Comparison of ENCODE assay signal across 28 cellular contexts in the genomic region with DNA sequence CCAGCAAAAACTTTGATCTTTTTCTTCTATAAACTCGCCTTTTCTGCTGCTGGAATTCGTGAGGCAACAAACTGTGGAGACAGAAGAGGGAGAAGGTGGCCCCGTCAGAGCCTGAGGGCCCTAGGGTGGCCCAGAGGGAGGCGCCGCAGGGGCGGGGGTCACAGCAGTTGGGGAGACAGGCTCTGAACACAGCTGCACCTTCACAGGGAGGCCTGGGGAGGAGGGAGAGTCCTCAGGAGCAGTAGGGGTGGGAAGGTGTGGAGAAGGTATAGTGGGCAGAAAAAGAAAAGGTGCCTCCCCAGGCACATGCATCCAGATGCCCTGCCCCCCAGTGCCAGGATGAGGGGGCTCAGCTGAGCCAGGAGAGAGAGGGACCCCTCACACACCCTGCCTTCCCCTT. TPM values are rescaled to one million over a fixed set of nuclear protein-coding genes. Genes with fewer than 3 reads are reported as not detected.
DNase-seq lines count a peak whose midpoint lies in the region; ATAC-seq, FAIRE-seq and TF ChIP-seq lines count a peak whose summit lies in the region.
"Had no signal": no experiment of that assay in that cellular context is flagged by ENCODE, and none has a peak within 500 bp of the region (broad histone marks: within the 10 kb centered on the region; RNA-seq: fewer than 3 reads in every experiment).

No MANE protein-coding gene starts in this region.

- peak; percentile 7 for DNase-seq in activated naive CD4-positive, alpha-beta T cell treated with anti-CD3 and anti-CD28 coated beads, Interleukin-2, amount 10 ng/mL, durations not matched to agents 7 days and 5 days
- DNase-seq in activated naive CD4-positive, alpha-beta T cell treated with anti-CD3 and anti-CD28 coated beads for 36 hours, result no peak
- DNase-seq in K562 (ENCODE audit: extremely low read depth in 1 of 4, low spot score in 3 of 4) (peak in 1 of 4 experiments; percentile 41), T-helper 2 cell (no peak), foreskin fibroblast (no peak)
- no peak for DNase-seq in stimulated activated effector memory CD8-positive, alpha-beta T cell treated with anti-CD3 and anti-CD28 coated beads, Interleukin-12 subunit alpha, Interleukin-12 subunit beta, amount 100 ng/mL, for 72 hours (ENCODE audit: low spot score in 2 of 2)
- DNase-seq in activated T-helper 2 cell treated with anti-CD3 and anti-CD28 coated beads, Interferon-gamma antibody, Interleukin-2, Interleukin-4, amounts not matched to agents 10 μg/mL and 5 μg/mL and 100 μg/mL, durations not matched to agents 14 hours and 24 hours and 36 hours (ENCODE audit: low spot score), result no peak
- DNase-seq: AML-193; CD8-positive, alpha-beta memory T cell; DMS 273 treated with DMSO at 0.1 percent for 48 hours; DMS79; EL; GDM1; H9; KG1; MM.1S; NCI-H1417; NCI-H1694; NCI-H2029 treated with DMSO at 0.1 percent for 48 hours; NCI-H446 treated with DMSO at 0.1 percent for 48 hours; NCI-H526; SIG-M5 had no signal

- no peaks in the 10 kb centered on the region for H3K9me2 ChIP-seq in Loucy (replicated peaks; ENCODE audit: low read depth, low read length)

- WGBS in K562 (ENCODE audit: insufficient coverage, low coverage, missing lambda C conversion rate), result 94% methylated on average over 6 of the region's 6 CpGs

- peaks cover 95% of the 10 kb centered on the region for H3K36me3 ChIP-seq in Loucy (ENCODE audit: insufficient read depth, low read length)
- peaks cover 95% of the 10 kb centered on the region for H3K36me3 ChIP-seq in K562 (ENCODE audit: control insufficient read depth, insufficient read depth, low read length)

- no peaks in the 10 kb centered on the region for H3F3A ChIP-seq in Loucy (ENCODE audit: low read depth)

- H3K9me3 ChIP-seq in Loucy (ENCODE audit: insufficient read depth, low read depth, low read length) (no peaks in the 10 kb centered on the region), K562 (replicated peaks; ENCODE audit: control insufficient read depth, insufficient read depth, low read depth, low read length) (no peaks in the 10 kb centered on the region)
- H3K9me3 ChIP-seq: BLaER1 treated with 17β-estradiol and CSF1 and Interleukin-3, amounts not matched to agents 10 nM and 100 nM had no signal

- no peaks in the 10 kb centered on the region for H3K27me3 ChIP-seq in Loucy (ENCODE audit: insufficient read depth, low read length, poor library complexity, severe bottlenecking)
- H3K27me3 ChIP-seq in K562 (ENCODE audit: control insufficient read depth in 2 of 2, insufficient read depth in 2 of 2, low read length in 2 of 2), result no peaks in the 10 kb centered on the region
- H3K27me3 ChIP-seq: BLaER1 treated with 17β-estradiol and CSF1 and Interleukin-3, amounts not matched to agents 10 nM and 100 nM had no signal

- peak; percentile 20 for ATAC-seq in K562
- no peak for ATAC-seq in stimulated activated effector memory CD8-positive, alpha-beta T cell treated with anti-CD3 and anti-CD28 coated beads, Interleukin-12 subunit alpha, Interleukin-12 subunit beta, amount 100 ng/mL, for 72 hours
- ATAC-seq: GM12878 had no signal

- H3K4me3 ChIP-seq in Loucy (ENCODE audit: low read length, poor library complexity, severe bottlenecking) (no peak overlapping the region), K562 (no peak overlapping the region), foreskin fibroblast (ENCODE audit: low read depth in 1 of 2, low read length in 2 of 2) (no peak overlapping the region)
- H3K4me3 ChIP-seq: BLaER1 treated with 17β-estradiol and CSF1 and Interleukin-3, amounts not matched to agents 10 nM and 100 nM; GM12878; GM23338; SK-N-MC had no signal

- H3K9ac ChIP-seq in Loucy (ENCODE audit: low read depth, low read length, poor library complexity, severe bottlenecking) (no peak overlapping the region), K562 (ENCODE audit: insufficient read depth in 1 of 2, low read depth in 2 of 2, low read length in 2 of 2) (peak overlapping the region in 1 of 2 experiments; percentile 50; a peak in 2 of 4 replicates)
- H3K9ac ChIP-seq: BLaER1 treated with 17β-estradiol and CSF1 and Interleukin-3, amounts not matched to agents 10 nM and 100 nM had no signal

- CTCF ChIA-PET in activated naive CD4-positive, alpha-beta T cell treated with anti-CD3 and anti-CD28 coated beads, Interleukin-2, amount 10 ng/mL, durations not matched to agents 7 days and 5 days (lab: Charles Lee), result interaction anchor here (1.0 kb wide), 1 partner anchor 10 kb away, joined by 3 read pairs; no protein-coding TSS in a partner anchor
- CTCF ChIA-PET in activated naive CD4-positive, alpha-beta T cell treated with anti-CD3 and anti-CD28 coated beads for 36 hours (lab: Charles Lee), result interaction anchor here (1.3 kb wide), 1 partner anchor 11 kb away, joined by 3 read pairs; no protein-coding TSS in a partner anchor
- CTCF ChIA-PET in K562 (lab: Yijun Ruan, JAX; ENCODE audit: low intra/inter-chr PET ratio), result no interaction called here

- no peak overlapping the region for H2AFZ ChIP-seq in Loucy (ENCODE audit: low read length)
- H2AFZ ChIP-seq in K562 (ENCODE audit: low read depth, low read length), result no peak overlapping the region
- H2AFZ ChIP-seq: GM23338 had no signal

- no TSS peak for BruUV-seq in K562 (replicated peaks; lab: Mats Ljungman, UMichigan)

- H3K9me3 Mint-ChIP-seq in activated naive CD4-positive, alpha-beta T cell treated with anti-CD3 and anti-CD28 coated beads, Interleukin-2, amount 10 ng/mL, durations not matched to agents 7 days and 5 days, result no peaks in the 10 kb centered on the region
- H3K9me3 Mint-ChIP-seq in activated naive CD4-positive, alpha-beta T cell treated with anti-CD3 and anti-CD28 coated beads for 36 hours, result no peaks in the 10 kb centered on the region
- no peaks in the 10 kb centered on the region for H3K9me3 Mint-ChIP-seq in stimulated activated effector memory CD8-positive, alpha-beta T cell treated with anti-CD3 and anti-CD28 coated beads, Interleukin-12 subunit alpha, Interleukin-12 subunit beta, amount 100 ng/mL, for 72 hours
- no peaks in the 10 kb centered on the region for H3K9me3 Mint-ChIP-seq in activated T-helper 2 cell treated with anti-CD3 and anti-CD28 coated beads, Interferon-gamma antibody, Interleukin-2, Interleukin-4, amounts not matched to agents 10 μg/mL and 5 μg/mL and 100 μg/mL, durations not matched to agents 14 hours and 24 hours and 36 hours
- H3K9me3 Mint-ChIP-seq: CD8-positive, alpha-beta memory T cell; GM23338; H9 had no signal

- intact Hi-C loops in activated naive CD4-positive, alpha-beta T cell treated with anti-CD3 and anti-CD28 coated beads for 36 hours (cut with micrococcal nuclease), result no loop called here
- intact Hi-C loops in K562 (cut with micrococcal nuclease), result loop anchor here (10.0 kb wide), 1 partner anchor 247 kb away; no protein-coding TSS in a partner anchor
- intact Hi-C loops in activated T-helper 2 cell treated with anti-CD3 and anti-CD28 coated beads, Interferon-gamma antibody, Interleukin-2, Interleukin-4, amounts not matched to agents 10 μg/mL and 5 μg/mL and 100 μg/mL, durations not matched to agents 14 hours and 24 hours and 36 hours (cut with micrococcal nuclease), result no loop called here

- peaks cover 73% of the 10 kb centered on the region for H3K36me3 Mint-ChIP-seq in activated naive CD4-positive, alpha-beta T cell treated with anti-CD3 and anti-CD28 coated beads, Interleukin-2, amount 10 ng/mL, durations not matched to agents 7 days and 5 days
- peaks cover 63% of the 10 kb centered on the region for H3K36me3 Mint-ChIP-seq in activated naive CD4-positive, alpha-beta T cell treated with anti-CD3 and anti-CD28 coated beads for 36 hours (ENCODE audit: low read depth)
- H3K36me3 Mint-ChIP-seq in stimulated activated effector memory CD8-positive, alpha-beta T cell treated with anti-CD3 and anti-CD28 coated beads, Interleukin-12 subunit alpha, Interleukin-12 subunit beta, amount 100 ng/mL, for 72 hours, result peaks cover 98% of the 10 kb centered on the region
- peaks cover 87% of the 10 kb centered on the region for H3K36me3 Mint-ChIP-seq in activated T-helper 2 cell treated with anti-CD3 and anti-CD28 coated beads, Interferon-gamma antibody, Interleukin-2, Interleukin-4, amounts not matched to agents 10 μg/mL and 5 μg/mL and 100 μg/mL, durations not matched to agents 14 hours and 24 hours and 36 hours (ENCODE audit: low read depth)

- no peak for TF ChIP-seq RAD21 in K562 (CRISPR knock-in tag; conservative IDR thresholded peaks at IDR 0.05 in 1 of 2, IDR thresholded peaks at IDR 0.05 in 1 of 2)

- H3K4me1 ChIP-seq in Loucy (ENCODE audit: insufficient read depth, low read length, poor library complexity, severe bottlenecking) (peaks cover 6% of the 10 kb centered on the region), K562 (replicated peaks in 1 of 2; ENCODE audit: control insufficient read depth in 2 of 2, insufficient read depth in 2 of 2, low read length in 2 of 2) (peaks cover 0 to 7% of the 10 kb centered on the region in 2 experiments; a peak in 2 of 5 replicates)
- H3K4me1 ChIP-seq: BLaER1 treated with 17β-estradiol and CSF1 and Interleukin-3, amounts not matched to agents 10 nM and 100 nM had no signal

- no peak overlapping the region for H3K4me3 Mint-ChIP-seq in activated naive CD4-positive, alpha-beta T cell treated with anti-CD3 and anti-CD28 coated beads, Interleukin-2, amount 10 ng/mL, durations not matched to agents 7 days and 5 days
- H3K4me3 Mint-ChIP-seq in activated naive CD4-positive, alpha-beta T cell treated with anti-CD3 and anti-CD28 coated beads for 36 hours, result no peak overlapping the region
- no peak overlapping the region for H3K4me3 Mint-ChIP-seq in stimulated activated effector memory CD8-positive, alpha-beta T cell treated with anti-CD3 and anti-CD28 coated beads, Interleukin-12 subunit alpha, Interleukin-12 subunit beta, amount 100 ng/mL, for 72 hours
- H3K4me3 Mint-ChIP-seq in activated T-helper 2 cell treated with anti-CD3 and anti-CD28 coated beads, Interferon-gamma antibody, Interleukin-2, Interleukin-4, amounts not matched to agents 10 μg/mL and 5 μg/mL and 100 μg/mL, durations not matched to agents 14 hours and 24 hours and 36 hours (ENCODE audit: low read depth), result no peak overlapping the region
- H3K4me3 Mint-ChIP-seq: CD8-positive, alpha-beta memory T cell; GM23338; H9 had no signal

- H4K20me1 ChIP-seq in Loucy (ENCODE audit: insufficient read depth, low read length, poor library complexity, severe bottlenecking) (peaks cover 2% of the 10 kb centered on the region), K562 (replicated peaks; ENCODE audit: control insufficient read depth, insufficient read depth, low read length) (no peaks in the 10 kb centered on the region)

- no peak for FAIRE-seq in K562 (lab: Jason Lieb, UNC)
- FAIRE-seq: A204.1, GM12878 had no signal

- TF ChIP-seq CTCF in Loucy (conservative IDR thresholded peaks at IDR 0.05; ENCODE audit: low read length) (peak; percentile 14; the same call in 1 of the 2 replicates), K562 (IDR thresholded peaks at IDR 0.05 in 2 of 3, conservative IDR thresholded peaks at IDR 0.05 in 1 of 3; ENCODE audit: insufficient read depth in 2 of 3, low read depth in 1 of 3, low read length in 3 of 3) (peak in 2 of 3 experiments; percentile 12 to 34; a peak in 3 of 6 replicates), foreskin fibroblast (IDR thresholded peaks at IDR 0.05; ENCODE audit: low read depth, low read length) (no peak)

- in situ Hi-C loops in K562 (cut with MboI), result no loop called here

- H3K9me1 ChIP-seq in K562 (ENCODE audit: control insufficient read depth, insufficient read depth, low read length), result peaks cover 9% of the 10 kb centered on the region

- TF ChIP-seq EP300 in K562 (IDR thresholded peaks at IDR 0.05; ENCODE audit: low read length), result no peak

- TF ChIP-seq POLR2A in K562 (conservative IDR thresholded peaks at IDR 0.05), result no peak

- peaks cover 10% of the 10 kb centered on the region for H3K4me1 Mint-ChIP-seq in activated naive CD4-positive, alpha-beta T cell treated with anti-CD3 and anti-CD28 coated beads, Interleukin-2, amount 10 ng/mL, durations not matched to agents 7 days and 5 days
- peaks cover 3% of the 10 kb centered on the region for H3K4me1 Mint-ChIP-seq in activated naive CD4-positive, alpha-beta T cell treated with anti-CD3 and anti-CD28 coated beads for 36 hours (ENCODE audit: low read depth)
- H3K4me1 Mint-ChIP-seq in stimulated activated effector memory CD8-positive, alpha-beta T cell treated with anti-CD3 and anti-CD28 coated beads, Interleukin-12 subunit alpha, Interleukin-12 subunit beta, amount 100 ng/mL, for 72 hours, result no peaks in the 10 kb centered on the region
- H3K4me1 Mint-ChIP-seq in activated T-helper 2 cell treated with anti-CD3 and anti-CD28 coated beads, Interferon-gamma antibody, Interleukin-2, Interleukin-4, amounts not matched to agents 10 μg/mL and 5 μg/mL and 100 μg/mL, durations not matched to agents 14 hours and 24 hours and 36 hours (ENCODE audit: low read depth), result peaks cover 8% of the 10 kb centered on the region
- H3K4me1 Mint-ChIP-seq: CD8-positive, alpha-beta memory T cell had no signal

- H3K79me2 ChIP-seq in Loucy (ENCODE audit: insufficient read depth, low read length) (peaks cover 32% of the 10 kb centered on the region; the same call in 1 of the 2 replicates), K562 (ENCODE audit: control insufficient read depth, insufficient read depth, low read length) (peaks cover 1% of the 10 kb centered on the region; the same call in 1 of the 3 replicates)

- POLR2A ChIA-PET in K562 (lab: Yijun Ruan, JAX), result interaction anchor here (0.6 to 2.2 kb wide), 5 partner anchors 11 to 19 kb away, joined by 3 to 13 read pairs (median 8); a partner anchor contains a TSS

- H3K27me3 Mint-ChIP-seq in activated naive CD4-positive, alpha-beta T cell treated with anti-CD3 and anti-CD28 coated beads, Interleukin-2, amount 10 ng/mL, durations not matched to agents 7 days and 5 days, result no peaks in the 10 kb centered on the region
- H3K27me3 Mint-ChIP-seq in activated naive CD4-positive, alpha-beta T cell treated with anti-CD3 and anti-CD28 coated beads for 36 hours (ENCODE audit: low read depth), result no peaks in the 10 kb centered on the region
- no peaks in the 10 kb centered on the region for H3K27me3 Mint-ChIP-seq in activated T-helper 2 cell treated with anti-CD3 and anti-CD28 coated beads, Interferon-gamma antibody, Interleukin-2, Interleukin-4, amounts not matched to agents 10 μg/mL and 5 μg/mL and 100 μg/mL, durations not matched to agents 14 hours and 24 hours and 36 hours (ENCODE audit: low read depth)
- H3K27me3 Mint-ChIP-seq: CD8-positive, alpha-beta memory T cell had no signal

- H3K4me2 ChIP-seq in Loucy (ENCODE audit: low read depth, low read length, poor library complexity, severe bottlenecking) (no peak overlapping the region), K562 (ENCODE audit: insufficient read depth, low read length) (no peak overlapping the region)
- H3K4me2 ChIP-seq: BLaER1 treated with 17β-estradiol and CSF1 and Interleukin-3, amounts not matched to agents 10 nM and 100 nM; GM23338 had no signal

- no peak overlapping the region for H3K27ac ChIP-seq in K562 (ENCODE audit: extremely low read depth, low read depth, low read length)
- H3K27ac ChIP-seq: SK-N-MC had no signal

- peak overlapping the region; percentile 52 for H3K27ac Mint-ChIP-seq in activated naive CD4-positive, alpha-beta T cell treated with anti-CD3 and anti-CD28 coated beads, Interleukin-2, amount 10 ng/mL, durations not matched to agents 7 days and 5 days
- no peak overlapping the region for H3K27ac Mint-ChIP-seq in activated naive CD4-positive, alpha-beta T cell treated with anti-CD3 and anti-CD28 coated beads for 36 hours
- H3K27ac Mint-ChIP-seq in stimulated activated effector memory CD8-positive, alpha-beta T cell treated with anti-CD3 and anti-CD28 coated beads, Interleukin-12 subunit alpha, Interleukin-12 subunit beta, amount 100 ng/mL, for 72 hours, result peak overlapping the region; percentile 77
- no peak overlapping the region for H3K27ac Mint-ChIP-seq in activated T-helper 2 cell treated with anti-CD3 and anti-CD28 coated beads, Interferon-gamma antibody, Interleukin-2, Interleukin-4, amounts not matched to agents 10 μg/mL and 5 μg/mL and 100 μg/mL, durations not matched to agents 14 hours and 24 hours and 36 hours
- H3K27ac Mint-ChIP-seq: GM23338 had no signal

RNA-seq across cellular contexts. Expression of a gene that starts 15.1 kb away (rescaled TPM):
- total RNA-seq in activated naive CD4-positive, alpha-beta T cell treated with anti-CD3 and anti-CD28 coated beads for 36 hours, result 100 to 1,000 TPM; 289 to 295 TPM
- 622 and 1,187 TPM in 2 replicates for total RNA-seq in K562 (2011; cell fraction: chromatin; rRNA removed; ENCODE audit: low replicate concordance)
- 570 and 625 TPM in 2 replicates for total RNA-seq in K562 (2011; cell fraction: nucleolus; rRNA removed)
- 592 and 663 TPM in 2 replicates for total RNA-seq in K562 (2011; cell fraction: nucleoplasm; rRNA removed)
- total RNA-seq in K562 (2014; rRNA removed) (255 and 312 TPM in 2 replicates), K562 (2014; rRNA removed; fragmentation: Illumina TruSeq; extraction: Trizol) (191 and 211 TPM in 2 replicates), K562 (2015; rRNA removed; fragmentation: Illumina TruSeq; extraction: Trizol) (240 and 241 TPM in 2 replicates), K562 (2021) (372 and 373 TPM in 2 replicates)
- polyA plus RNA-seq in K562 (2011; rRNA removed) (403 and 414 TPM in 2 replicates), K562 (2014; fragmentation: Illumina TruSeq; extraction: Trizol) (292 and 365 TPM in 2 replicates), K562 (2014; fragmentation: Nextera tagmentation; extraction: Ambion mirVana) (100 to 1,000 TPM in 1 of 2 experiments, 10 to 100 TPM in 1; 95.8 to 140 TPM), K562 (2014; rRNA removed) (312 TPM in 2 replicates)
- 475 and 721 TPM in 2 replicates for polyA plus RNA-seq in K562 (2011; cell fraction: cytosol; rRNA removed)
- 1,109 and 1,436 TPM in 2 replicates for polyA plus RNA-seq in K562 (2011; cell fraction: nucleus; rRNA removed)
- 275 and 342 TPM in 2 replicates for polyA plus RNA-seq in K562 (2012)
- polyA minus RNA-seq in K562 (2011; rRNA and poly(A)+ RNA removed), result 333 and 440 TPM in 2 replicates
- polyA minus RNA-seq in K562 (2011; cell fraction: cytosol; rRNA and poly(A)+ RNA removed), result 286 and 300 TPM in 2 replicates
- 297 and 330 TPM in 2 replicates for polyA minus RNA-seq in K562 (2011; cell fraction: nucleus; rRNA and poly(A)+ RNA removed)
- total RNA-seq in activated T-helper 2 cell treated with anti-CD3 and anti-CD28 coated beads, Interferon-gamma antibody, Interleukin-2, Interleukin-4, amounts not matched to agents 10 μg/mL and 5 μg/mL and 100 μg/mL, durations not matched to agents 14 hours and 24 hours and 36 hours, result 167 and 170 TPM in 2 replicates

RNA-seq across cellular contexts. Expression of a gene that starts 19.2 kb away (rescaled TPM):
- total RNA-seq in activated naive CD4-positive, alpha-beta T cell treated with anti-CD3 and anti-CD28 coated beads for 36 hours, result 10 to 100 TPM; 62.1 to 63.5 TPM
- 59.3 and 197 TPM in 2 replicates for total RNA-seq in K562 (2011; cell fraction: chromatin; rRNA removed; ENCODE audit: low replicate concordance)
- 30.2 and 45.4 TPM in 2 replicates for total RNA-seq in K562 (2011; cell fraction: nucleolus; rRNA removed)
- 90.6 and 121 TPM in 2 replicates for total RNA-seq in K562 (2011; cell fraction: nucleoplasm; rRNA removed)
- total RNA-seq in K562 (2014; rRNA removed) (51.0 and 55.3 TPM in 2 replicates), K562 (2014; rRNA removed; fragmentation: Illumina TruSeq; extraction: Trizol) (76.3 and 83.0 TPM in 2 replicates), K562 (2015; rRNA removed; fragmentation: Illumina TruSeq; extraction: Trizol) (65.1 and 72.5 TPM in 2 replicates), K562 (2021) (136 and 148 TPM in 2 replicates)
- polyA plus RNA-seq in K562 (2011; rRNA removed) (107 and 148 TPM in 2 replicates), K562 (2014; fragmentation: Illumina TruSeq; extraction: Trizol) (90.1 and 114 TPM in 2 replicates), K562 (2014; fragmentation: Nextera tagmentation; extraction: Ambion mirVana) (10 to 100 TPM; 46.4 to 60.9 TPM), K562 (2014; rRNA removed) (89.4 and 95.6 TPM in 2 replicates)
- 39.0 and 70.9 TPM in 2 replicates for polyA plus RNA-seq in K562 (2011; cell fraction: cytosol; rRNA removed)
- polyA plus RNA-seq in K562 (2011; cell fraction: nucleus; rRNA removed), result 34.5 and 37.0 TPM in 2 replicates
- polyA plus RNA-seq in K562 (2012), result 54.7 and 61.5 TPM in 2 replicates
- 115 and 116 TPM in 2 replicates for polyA minus RNA-seq in K562 (2011; rRNA and poly(A)+ RNA removed)
- 48.7 and 58.2 TPM in 2 replicates for polyA minus RNA-seq in K562 (2011; cell fraction: cytosol; rRNA and poly(A)+ RNA removed)
- polyA minus RNA-seq in K562 (2011; cell fraction: nucleus; rRNA and poly(A)+ RNA removed), result 28.4 and 53.9 TPM in 2 replicates
- total RNA-seq in activated T-helper 2 cell treated with anti-CD3 and anti-CD28 coated beads, Interferon-gamma antibody, Interleukin-2, Interleukin-4, amounts not matched to agents 10 μg/mL and 5 μg/mL and 100 μg/mL, durations not matched to agents 14 hours and 24 hours and 36 hours, result 61.8 and 67.9 TPM in 2 replicates

Comparison
In these comparisons a context has a peak if more than half of its experiments do, and no peak if none do; other contexts are left out.
1. H3K27ac Mint-ChIP-seq: peak in activated naive CD4-positive, alpha-beta T cell treated with anti-CD3 and anti-CD28 coated beads, Interleukin-2, amount 10 ng/mL, durations not matched to agents 7 days and 5 days (single experiment) and stimulated activated effector memory CD8-positive, alpha-beta T cell treated with anti-CD3 and anti-CD28 coated beads, Interleukin-12 subunit alpha, Interleukin-12 subunit beta, amount 100 ng/mL, for 72 hours (single experiment); none in activated naive CD4-positive, alpha-beta T cell treated with anti-CD3 and anti-CD28 coated beads for 36 hours (single experiment) and activated T-helper 2 cell treated with anti-CD3 and anti-CD28 coated beads, Interferon-gamma antibody, Interleukin-2, Interleukin-4, amounts not matched to agents 10 μg/mL and 5 μg/mL and 100 μg/mL, durations not matched to agents 14 hours and 24 hours and 36 hours (single experiment).